In genomic region chr1:39711359-39712340, GRCh38 we compare ENCODE assay signal across 18 cellular contexts. TPM values are rescaled to one million over a fixed set of nuclear protein-coding genes. Genes with fewer than 3 reads are reported as not detected.
A peak's percentile ranks its signal among the peaks of the same experiment; 100 is the strongest.
DNase-seq lines count a peak whose midpoint lies in the region; ATAC-seq and TF ChIP-seq lines count a peak whose summit lies in the region.
"Had no signal": no experiment of that assay in that cellular context is flagged by ENCODE, and none has a peak within 500 bp of the region (broad histone marks: within the 10 kb centered on the region; RNA-seq: fewer than 3 reads in every experiment).

No MANE protein-coding gene starts in this region.

- H3K4me3 Mint-ChIP-seq in activated T-helper 2 cell treated with anti-CD3 and anti-CD28 coated beads, Interferon-gamma antibody, Interleukin-2, Interleukin-4, amounts not matched to agents 10 μg/mL and 5 μg/mL and 100 μg/mL, durations not matched to agents 14 hours and 24 hours and 36 hours (ENCODE audit: low read depth) = no peak overlapping the region
- H3K4me3 Mint-ChIP-seq in type B pancreatic cell (no peak overlapping the region), nephron progenitor cell (no peak overlapping the region)
- H3K4me3 Mint-ChIP-seq: activated T-cell treated with anti-CD3 and anti-CD28 coated beads, Interleukin-2, amount 50 U/mL, for 72 hours; CD14-positive monocyte; natural killer cell treated with Interleukin-12 subunit alpha and Interleukin-12 subunit beta and Interleukin-15 and Interleukin-18, amount 100 ng/mL, for 72 hours had no signal

- no peaks in the 10 kb centered on the region for H3K36me3 ChIP-seq in cardiac muscle cell
- H3K36me3 ChIP-seq in heart left ventricle = no peaks in the 10 kb centered on the region
- H3K36me3 ChIP-seq: stomach had no signal

- no peaks in the 10 kb centered on the region for H3K9me3 ChIP-seq in cardiac muscle cell (ENCODE audit: low read depth)
- H3K9me3 ChIP-seq in heart left ventricle = no peaks in the 10 kb centered on the region
- H3K9me3 ChIP-seq: A549, stomach had no signal

- intact Hi-C loops in heart left ventricle (cut with DNase I) = loop anchor here in 3 of 10 donors (5.0 to 10.0 kb wide), 3 partner anchors 34 to 57 kb away; no protein-coding TSS in a partner anchor
- intact Hi-C loops in activated T-helper 2 cell treated with anti-CD3 and anti-CD28 coated beads, Interferon-gamma antibody, Interleukin-2, Interleukin-4, amounts not matched to agents 10 μg/mL and 5 μg/mL and 100 μg/mL, durations not matched to agents 14 hours and 24 hours and 36 hours (cut with micrococcal nuclease) = no loop called here

- peaks cover 98% of the 10 kb centered on the region for H3K27me3 ChIP-seq in cardiac muscle cell
- peaks cover 0 to 16% (median 0%) of the 10 kb centered on the region in 9 donors for H3K27me3 ChIP-seq in heart left ventricle

- H3K36me3 Mint-ChIP-seq in activated T-helper 2 cell treated with anti-CD3 and anti-CD28 coated beads, Interferon-gamma antibody, Interleukin-2, Interleukin-4, amounts not matched to agents 10 μg/mL and 5 μg/mL and 100 μg/mL, durations not matched to agents 14 hours and 24 hours and 36 hours (ENCODE audit: low read depth) = no peaks in the 10 kb centered on the region
- no peaks in the 10 kb centered on the region for H3K36me3 Mint-ChIP-seq in type B pancreatic cell
- no peaks in the 10 kb centered on the region for H3K36me3 Mint-ChIP-seq in nephron progenitor cell (ENCODE audit: low read depth)
- H3K36me3 Mint-ChIP-seq: CD14-positive monocyte; natural killer cell treated with Interleukin-12 subunit alpha and Interleukin-12 subunit beta and Interleukin-15 and Interleukin-18, amount 100 ng/mL, for 72 hours had no signal

- TF ChIP-seq CTCF in cardiac muscle cell (IDR thresholded peaks at IDR 0.05; ENCODE audit: low read depth, low read length) = peak; percentile 46
- TF ChIP-seq CTCF in heart left ventricle (IDR thresholded peaks at IDR 0.05) = no peak
- no peak for TF ChIP-seq CTCF in type B pancreatic cell (conservative IDR thresholded peaks at IDR 0.05)
- TF ChIP-seq CTCF in nephron progenitor cell (IDR thresholded peaks at IDR 0.05) = no peak

- H3K4me1 ChIP-seq in cardiac muscle cell (ENCODE audit: low read depth) (no peaks in the 10 kb centered on the region), heart left ventricle (no peaks in the 10 kb centered on the region)
- H3K4me1 ChIP-seq: A549, stomach had no signal

- WGBS in heart left ventricle, 4 donors = 64 to 70% (median 68%) methylated on average over 16 of the region's 16 CpGs

- H3K27me3 Mint-ChIP-seq in activated T-helper 2 cell treated with anti-CD3 and anti-CD28 coated beads, Interferon-gamma antibody, Interleukin-2, Interleukin-4, amounts not matched to agents 10 μg/mL and 5 μg/mL and 100 μg/mL, durations not matched to agents 14 hours and 24 hours and 36 hours (ENCODE audit: low read depth) = peaks cover 30% of the 10 kb centered on the region
- peaks cover 56% of the 10 kb centered on the region for H3K27me3 Mint-ChIP-seq in type B pancreatic cell
- peaks cover 99% of the 10 kb centered on the region for H3K27me3 Mint-ChIP-seq in nephron progenitor cell (ENCODE audit: low read depth, poor library complexity)

- TF ChIP-seq POLR2A in heart left ventricle (IDR thresholded peaks at IDR 0.05) = no peak

- ATAC-seq in heart left ventricle = no peak
- ATAC-seq: A549; activated T-cell treated with anti-CD3 and anti-CD28 coated beads, Interleukin-2, amount 50 U/mL, for 72 hours; natural killer cell treated with Interleukin-12 subunit alpha and Interleukin-12 subunit beta and Interleukin-15 and Interleukin-18, amount 100 ng/mL, for 72 hours; SK-N-SH treated with all-trans-retinoic acid at 6 μM for 48 hours had no signal

- no peak overlapping the region for H3K27ac ChIP-seq in cardiac muscle cell
- no peak overlapping the region for H3K27ac ChIP-seq in heart left ventricle
- H3K27ac ChIP-seq: A549, stomach had no signal

- DNase-seq in cardiac muscle cell (ENCODE audit: low read depth in 1 of 2, low spot score in 1 of 2) (peak in 1 of 2 donors; percentile 88), heart left ventricle (no peak), iPS DF 19.7 (ENCODE audit: low read depth, low spot score) (peak; percentile 59), type B pancreatic cell (ENCODE audit: extremely low spot score, unreplicated experiment) (peak; percentile 55), kidney tubule cell (ENCODE audit: low spot score) (no peak), nephron progenitor cell (no peak), GM19240 (ENCODE audit: insufficient read length, low spot score) (no peak)
- DNase-seq in activated T-helper 2 cell treated with anti-CD3 and anti-CD28 coated beads, Interferon-gamma antibody, Interleukin-2, Interleukin-4, amounts not matched to agents 10 μg/mL and 5 μg/mL and 100 μg/mL, durations not matched to agents 14 hours and 24 hours and 36 hours (ENCODE audit: low spot score) = peak; percentile 3
- DNase-seq: activated CD4-positive, alpha-beta T cell treated with anti-CD3 and anti-CD28 coated beads, Interleukin-2, amount 50 U/mL, for 48 hours; activated T-cell treated with anti-CD3 and anti-CD28 coated beads, Interleukin-2, amount 50 U/mL, for 72 hours; foreskin fibroblast; Karpas-422; NCI-H1105; stomach had no signal

- no peak overlapping the region for H3K4me3 ChIP-seq in cardiac muscle cell
- no peak overlapping the region for H3K4me3 ChIP-seq in heart left ventricle
- H3K4me3 ChIP-seq: A549, stomach had no signal

- no peak overlapping the region for H3K27ac Mint-ChIP-seq in activated T-helper 2 cell treated with anti-CD3 and anti-CD28 coated beads, Interferon-gamma antibody, Interleukin-2, Interleukin-4, amounts not matched to agents 10 μg/mL and 5 μg/mL and 100 μg/mL, durations not matched to agents 14 hours and 24 hours and 36 hours
- H3K27ac Mint-ChIP-seq in type B pancreatic cell (no peak overlapping the region), nephron progenitor cell (no peak overlapping the region)
- H3K27ac Mint-ChIP-seq: activated T-cell treated with anti-CD3 and anti-CD28 coated beads, Interleukin-2, amount 50 U/mL, for 72 hours; CD14-positive monocyte; natural killer cell treated with Interleukin-12 subunit alpha and Interleukin-12 subunit beta and Interleukin-15 and Interleukin-18, amount 100 ng/mL, for 72 hours had no signal

- H3K9me3 Mint-ChIP-seq in activated T-helper 2 cell treated with anti-CD3 and anti-CD28 coated beads, Interferon-gamma antibody, Interleukin-2, Interleukin-4, amounts not matched to agents 10 μg/mL and 5 μg/mL and 100 μg/mL, durations not matched to agents 14 hours and 24 hours and 36 hours = no peaks in the 10 kb centered on the region
- H3K9me3 Mint-ChIP-seq in type B pancreatic cell = no peaks in the 10 kb centered on the region
- peaks cover 4% of the 10 kb centered on the region for H3K9me3 Mint-ChIP-seq in nephron progenitor cell
- H3K9me3 Mint-ChIP-seq: activated T-cell treated with anti-CD3 and anti-CD28 coated beads, Interleukin-2, amount 50 U/mL, for 72 hours; natural killer cell treated with Interleukin-12 subunit alpha and Interleukin-12 subunit beta and Interleukin-15 and Interleukin-18, amount 100 ng/mL, for 72 hours had no signal

- no peaks in the 10 kb centered on the region for H3K4me1 Mint-ChIP-seq in activated T-helper 2 cell treated with anti-CD3 and anti-CD28 coated beads, Interferon-gamma antibody, Interleukin-2, Interleukin-4, amounts not matched to agents 10 μg/mL and 5 μg/mL and 100 μg/mL, durations not matched to agents 14 hours and 24 hours and 36 hours (ENCODE audit: low read depth)
- H3K4me1 Mint-ChIP-seq in type B pancreatic cell (ENCODE audit: unreplicated experiment) = peaks cover 5% of the 10 kb centered on the region
- H3K4me1 Mint-ChIP-seq in nephron progenitor cell = peaks cover 4% of the 10 kb centered on the region

RNA-seq across cellular contexts. Expression of gene HPCAL4, which starts 20.4 kb away (rescaled TPM):
- total RNA-seq in cardiac muscle cell (0.04 and 0.09 TPM in 2 replicates), heart left ventricle (1 to 10 TPM in 1 of 9 donors, under 1 TPM in 8; 0.12 to 1.2 (median 0.39) TPM), type B pancreatic cell (ENCODE audit: low replicate concordance) (0.21 and 0.53 TPM in 2 replicates)
- polyA plus RNA-seq in cardiac muscle cell (0.06 TPM in 1 of 2 replicates, not detected in the other), heart left ventricle (under 1 TPM; 0.46 to 0.69 TPM)
- total RNA-seq in activated T-helper 2 cell treated with anti-CD3 and anti-CD28 coated beads, Interferon-gamma antibody, Interleukin-2, Interleukin-4, amounts not matched to agents 10 μg/mL and 5 μg/mL and 100 μg/mL, durations not matched to agents 14 hours and 24 hours and 36 hours = 0.39 and 0.48 TPM in 2 replicates

RNA-seq across cellular contexts. Expression of gene PPIE, which starts 27.0 kb away (rescaled TPM):
- 34.8 and 38.7 TPM in 2 replicates for total RNA-seq in cardiac muscle cell
- polyA plus RNA-seq in cardiac muscle cell = 68.3 and 87.9 TPM in 2 replicates
- 10 to 100 TPM; 22.2 to 33.3 (median 27.9) TPM for total RNA-seq in heart left ventricle
- 10 to 100 TPM; 33.7 to 45.3 TPM for polyA plus RNA-seq in heart left ventricle
- 63.0 and 67.6 TPM in 2 replicates for total RNA-seq in activated T-helper 2 cell treated with anti-CD3 and anti-CD28 coated beads, Interferon-gamma antibody, Interleukin-2, Interleukin-4, amounts not matched to agents 10 μg/mL and 5 μg/mL and 100 μg/mL, durations not matched to agents 14 hours and 24 hours and 36 hours
- 50.0 and 51.7 TPM in 2 replicates for total RNA-seq in type B pancreatic cell (ENCODE audit: low replicate concordance)

RNA-seq across cellular contexts. Expression of gene NT5C1A, which starts 39.7 kb away (rescaled TPM):
- total RNA-seq in cardiac muscle cell (1.8 TPM in 1 of 2 replicates, not detected in the other), heart left ventricle (10 to 100 TPM in 8 of 9 donors, 1 to 10 TPM in 1; 3.3 to 46.6 (median 23.8) TPM), type B pancreatic cell (ENCODE audit: low replicate concordance) (0.43 TPM in 1 of 2 replicates, not detected in the other)
- polyA plus RNA-seq in cardiac muscle cell (0.16 TPM in 1 of 2 replicates, not detected in the other), heart left ventricle (1 to 10 TPM; 2.0 to 2.2 TPM)
- total RNA-seq in activated T-helper 2 cell treated with anti-CD3 and anti-CD28 coated beads, Interferon-gamma antibody, Interleukin-2, Interleukin-4, amounts not matched to agents 10 μg/mL and 5 μg/mL and 100 μg/mL, durations not matched to agents 14 hours and 24 hours and 36 hours = 0.74 and 1.2 TPM in 2 replicates
- polyA plus RNA-seq: A549, CD14-positive monocyte had no signal

RNA-seq across cellular contexts. Expression of gene OXCT2, which starts 59.5 kb away (rescaled TPM):
- total RNA-seq in cardiac muscle cell = 0.21 and 0.25 TPM in 2 replicates
- 0.35 TPM in 1 of 2 replicates, not detected in the other for polyA plus RNA-seq in cardiac muscle cell
- 1 to 10 TPM in 8 of 9 donors, under 1 TPM in 1; 0.75 to 7.5 (median 2.7) TPM for total RNA-seq in heart left ventricle
- polyA plus RNA-seq in heart left ventricle = 1 to 10 TPM; 1.3 to 5.0 TPM
- 5.5 and 5.6 TPM in 2 replicates for total RNA-seq in activated T-helper 2 cell treated with anti-CD3 and anti-CD28 coated beads, Interferon-gamma antibody, Interleukin-2, Interleukin-4, amounts not matched to agents 10 μg/mL and 5 μg/mL and 100 μg/mL, durations not matched to agents 14 hours and 24 hours and 36 hours
- 0.21 and 0.65 TPM in 2 replicates for total RNA-seq in type B pancreatic cell (ENCODE audit: low replicate concordance)

Comparison
In these comparisons a context has a peak if more than half of its experiments do, and no peak if none do; other contexts are left out.
1. DNase-seq: peak in activated T-helper 2 cell treated with anti-CD3 and anti-CD28 coated beads, Interferon-gamma antibody, Interleukin-2, Interleukin-4, amounts not matched to agents 10 μg/mL and 5 μg/mL and 100 μg/mL, durations not matched to agents 14 hours and 24 hours and 36 hours (single experiment), iPS DF 19.7 (single experiment) and type B pancreatic cell (single experiment); none in heart left ventricle (0 of 5), kidney tubule cell (single experiment), nephron progenitor cell (single experiment) and GM19240 (single experiment).